ENCODE assay signal across 20 cellular contexts in genomic region chr1:154454391-154455120, GRCh38. TPM values are rescaled to one million over a fixed set of nuclear protein-coding genes. Genes with fewer than 3 reads are reported as not detected.
DNase-seq lines count a peak whose midpoint lies in the region; ATAC-seq, FAIRE-seq and TF ChIP-seq lines count a peak whose summit lies in the region.
"Had no signal": no experiment of that assay in that cellular context is flagged by ENCODE, and none has a peak within 500 bp of the region (broad histone marks: within the 10 kb centered on the region; RNA-seq: fewer than 3 reads in every experiment).

No MANE protein-coding gene starts in this region.

- no peak for FAIRE-seq in GM12892 (lab: Jason Lieb, UNC)
- FAIRE-seq: A549, colon had no signal

- DNase-seq in SKM-1 treated with dmso at 0.1 percent for 144 hours (lab: John Stamatoyannopoulos, UW; ENCODE audit: unreplicated experiment) (peak; percentile 54), SKM-1 (lab: John Stamatoyannopoulos, UW; ENCODE audit: unreplicated experiment) (no peak), DMS153 treated with DMSO at 0.1 percent for 48 hours (lab: John Stamatoyannopoulos, UW; ENCODE audit: unreplicated experiment) (peak; percentile 57), NCI-H2171 treated with DMSO at 0.1 percent for 48 hours (lab: John Stamatoyannopoulos, UW) (peak; percentile 43), myocyte (ENCODE audit: low read depth) (peak; percentile 19), GM12892 (ENCODE audit: insufficient read length) (no peak)
- DNase-seq in NK-92 treated with Interleukin-12 subunit alpha and Interleukin-12 subunit beta, amount 100 ng/mL, for 24 hours (lab: John Stamatoyannopoulos, UW), result no peak
- DNase-seq: activated CD8-positive, alpha-beta memory T cell treated with anti-CD3 and anti-CD28 coated beads, Interleukin-2, amount 50 U/mL, for 48 hours; activated naive CD4-positive, alpha-beta T cell treated with Interleukin-2 at 50 U/mL for 16 hours; CD8-positive, alpha-beta T cell; mesendoderm; NCI-H2081 treated with DMSO at 0.1 percent for 48 hours; retina; SHP77; stomach had no signal

- no peak for ATAC-seq in GM21786 (IDR thresholded peaks at IDR 0.05; ENCODE audit: unreplicated experiment)
- ATAC-seq: A549; CD8-positive, alpha-beta T cell had no signal

- no peak for TF ChIP-seq POLR2A in GM12892 (IDR thresholded peaks at IDR 0.05; ENCODE audit: low read depth, low read length)

RNA-seq across cellular contexts. Expression of gene TDRD10, which starts 47.5 kb away (rescaled TPM):
- total RNA-seq in myocyte, result not detected in 2 replicates
- polyA plus RNA-seq in myocyte (2012), result not detected
- 0.19 TPM for polyA plus RNA-seq in GM12892 (2012; ENCODE audit: missing spikeins)
- total RNA-seq: CD8-positive, alpha-beta T cell; Daoy; kidney epithelial cell had no signal

RNA-seq across cellular contexts. Expression of gene SHE, which starts 47.7 kb away (rescaled TPM):
- not detected in 2 replicates for total RNA-seq in myocyte
- polyA plus RNA-seq in myocyte (2012), result not detected
- 0.21 TPM for polyA plus RNA-seq in GM12892 (2012; ENCODE audit: missing spikeins)
- total RNA-seq: CD8-positive, alpha-beta T cell had no signal

RNA-seq across cellular contexts. Expression of gene IL6R, which starts 49.4 kb away (rescaled TPM):
- 1.6 and 5.4 TPM in 2 replicates for total RNA-seq in myocyte
- polyA plus RNA-seq in myocyte (2012), result 0.18 TPM
- 7.4 TPM for polyA plus RNA-seq in GM12892 (2012; ENCODE audit: missing spikeins)

Comparison
In these comparisons a context has a peak if more than half of its experiments do, and no peak if none do; other contexts are left out.
1. DNase-seq: peak in SKM-1 treated with dmso at 0.1 percent for 144 hours (single experiment), DMS153 treated with DMSO at 0.1 percent for 48 hours (single experiment), NCI-H2171 treated with DMSO at 0.1 percent for 48 hours (single experiment) and myocyte (single experiment); none in SKM-1 (single experiment), GM12892 (single experiment) and NK-92 treated with Interleukin-12 subunit alpha and Interleukin-12 subunit beta, amount 100 ng/mL, for 24 hours (single experiment).